29 cellular contexts compared by ENCODE assay signal in the genomic region with DNA sequence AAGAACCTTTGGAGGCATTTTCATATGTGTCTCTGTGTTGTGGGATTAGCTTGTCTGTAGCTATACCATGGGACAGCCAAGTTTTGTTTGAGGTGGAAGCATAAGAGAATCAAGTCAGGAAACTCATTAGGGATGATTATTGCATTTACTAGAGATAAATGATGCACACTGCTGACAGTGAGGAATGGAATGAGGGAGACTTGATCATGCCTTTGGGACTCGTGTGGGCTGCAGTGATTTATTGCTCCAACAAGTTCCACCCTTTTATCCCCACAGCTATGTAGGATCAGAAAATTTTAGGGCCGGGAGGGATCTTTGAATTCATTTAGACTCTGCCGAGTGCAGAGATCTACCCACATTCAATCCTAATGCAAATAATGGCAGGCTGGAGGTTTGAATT. TPM values are rescaled to one million over a fixed set of nuclear protein-coding genes. Genes with fewer than 3 reads are reported as not detected.
"Had no signal": no experiment of that assay in that cellular context is flagged by ENCODE, and none has a peak within 500 bp of the region (broad histone marks: within the 10 kb centered on the region; RNA-seq: fewer than 3 reads in every experiment).

No MANE protein-coding gene starts in this region.

- H2AFZ ChIP-seq: hepatocyte had no signal

- H3K36me3 Mint-ChIP-seq: activated naive CD4-positive, alpha-beta T cell treated with anti-CD3 and anti-CD28 coated beads, Interleukin-2, amount 10 ng/mL, durations not matched to agents 7 days and 5 days; activated naive CD8-positive, alpha-beta T cell treated with anti-CD3 and anti-CD28 coated beads, Interleukin-2, amount 10 ng/mL, durations not matched to agents 7 days and 5 days; stimulated activated effector memory CD8-positive, alpha-beta T cell treated with anti-CD3 and anti-CD28 coated beads, Interleukin-12 subunit alpha, Interleukin-12 subunit beta, amount 100 ng/mL, for 72 hours had no signal

- H3K4me1 ChIP-seq: right lobe of liver had no signal

- ATAC-seq: esophagus mucosa; gastroesophageal sphincter; mucosa of descending colon; natural killer cell treated with Interleukin-12 subunit alpha and Interleukin-12 subunit beta and Interleukin-15 and Interleukin-18, amount 100 ng/mL, for 72 hours; right lobe of liver; stimulated activated effector memory CD8-positive, alpha-beta T cell treated with anti-CD3 and anti-CD28 coated beads, Interleukin-12 subunit alpha, Interleukin-12 subunit beta, amount 100 ng/mL, for 72 hours; T-helper 17 cell; WTC11 had no signal

- H3K4me2 ChIP-seq: hepatocyte had no signal

- H3K27ac Mint-ChIP-seq: activated CD4-positive, alpha-beta memory T cell treated with anti-CD3 and anti-CD28 coated beads, Interleukin-2, amount 10 ng/mL, durations not matched to agents 7 days and 5 days; activated CD4-positive, alpha-beta T cell treated with anti-CD3 and anti-CD28 coated beads, Interleukin-2, amount 10 ng/mL, durations not matched to agents 7 days and 5 days; activated naive CD4-positive, alpha-beta T cell treated with anti-CD3 and anti-CD28 coated beads, Interleukin-2, amount 10 ng/mL, durations not matched to agents 7 days and 5 days; activated naive CD8-positive, alpha-beta T cell treated with anti-CD3 and anti-CD28 coated beads, Interleukin-2, amount 10 ng/mL, durations not matched to agents 7 days and 5 days; activated T-cell treated with anti-CD3 and anti-CD28 coated beads, Interleukin-2, amount 50 U/mL, for 24 hours; natural killer cell treated with Interleukin-12 subunit alpha and Interleukin-12 subunit beta and Interleukin-15 and Interleukin-18, amount 100 ng/mL, for 72 hours; stimulated activated effector memory CD8-positive, alpha-beta T cell treated with anti-CD3 and anti-CD28 coated beads, Interleukin-12 subunit alpha, Interleukin-12 subunit beta, amount 100 ng/mL, for 72 hours; stimulated activated naive CD8-positive, alpha-beta T cell treated with anti-CD3 and anti-CD28 coated beads, Interleukin-15, Interleukin-2, amounts not matched to agents 100 ng/mL and 50 ng/mL, for 24 hours; T-helper 17 cell; WTC11 had no signal

- H3K4me1 Mint-ChIP-seq: activated CD4-positive, alpha-beta memory T cell treated with anti-CD3 and anti-CD28 coated beads, Interleukin-2, amount 10 ng/mL, durations not matched to agents 7 days and 5 days; activated CD4-positive, alpha-beta T cell treated with anti-CD3 and anti-CD28 coated beads, Interleukin-2, amount 10 ng/mL, durations not matched to agents 7 days and 5 days; activated naive CD4-positive, alpha-beta T cell treated with anti-CD3 and anti-CD28 coated beads, Interleukin-2, amount 10 ng/mL, durations not matched to agents 7 days and 5 days; activated naive CD8-positive, alpha-beta T cell treated with anti-CD3 and anti-CD28 coated beads, Interleukin-2, amount 10 ng/mL, durations not matched to agents 7 days and 5 days; stimulated activated effector memory CD8-positive, alpha-beta T cell treated with anti-CD3 and anti-CD28 coated beads, Interleukin-12 subunit alpha, Interleukin-12 subunit beta, amount 100 ng/mL, for 72 hours; T-helper 17 cell had no signal

- H3K4me3 Mint-ChIP-seq: activated CD4-positive, alpha-beta memory T cell treated with anti-CD3 and anti-CD28 coated beads, Interleukin-2, amount 10 ng/mL, durations not matched to agents 7 days and 5 days; activated CD4-positive, alpha-beta T cell treated with anti-CD3 and anti-CD28 coated beads, Interleukin-2, amount 10 ng/mL, durations not matched to agents 7 days and 5 days; activated naive CD4-positive, alpha-beta T cell treated with anti-CD3 and anti-CD28 coated beads, Interleukin-2, amount 10 ng/mL, durations not matched to agents 7 days and 5 days; activated naive CD8-positive, alpha-beta T cell treated with anti-CD3 and anti-CD28 coated beads, Interleukin-2, amount 10 ng/mL, durations not matched to agents 7 days and 5 days; activated T-cell treated with anti-CD3 and anti-CD28 coated beads, Interleukin-2, amount 50 U/mL, for 24 hours; natural killer cell treated with Interleukin-12 subunit alpha and Interleukin-12 subunit beta and Interleukin-15 and Interleukin-18, amount 100 ng/mL, for 72 hours; stimulated activated effector memory CD8-positive, alpha-beta T cell treated with anti-CD3 and anti-CD28 coated beads, Interleukin-12 subunit alpha, Interleukin-12 subunit beta, amount 100 ng/mL, for 72 hours; stimulated activated naive CD8-positive, alpha-beta T cell treated with anti-CD3 and anti-CD28 coated beads, Interleukin-15, Interleukin-2, amounts not matched to agents 100 ng/mL and 50 ng/mL, for 24 hours; T-helper 17 cell; WTC11 had no signal

- DNase-seq: activated CD4-positive, alpha-beta memory T cell treated with anti-CD3 and anti-CD28 coated beads, Interleukin-2, amount 10 ng/mL, durations not matched to agents 7 days and 5 days; activated CD4-positive, alpha-beta T cell treated with anti-CD3 and anti-CD28 coated beads for 1 hour; activated CD4-positive, alpha-beta T cell treated with anti-CD3 and anti-CD28 coated beads, Interleukin-2, amount 10 ng/mL, durations not matched to agents 7 days and 5 days; activated CD8-positive, alpha-beta memory T cell treated with anti-CD3 and anti-CD28 coated beads, Interleukin-2, amount 50 U/mL, for 48 hours; activated gamma-delta T cell; activated naive CD4-positive, alpha-beta T cell treated with anti-CD3 and anti-CD28 coated beads, Interleukin-2, amount 10 ng/mL, durations not matched to agents 7 days and 5 days; activated naive CD8-positive, alpha-beta T cell treated with anti-CD3 and anti-CD28 coated beads, Interleukin-2, amount 10 ng/mL, durations not matched to agents 7 days and 5 days; activated T-cell treated with anti-CD3 and anti-CD28 coated beads, Interleukin-2, amount 50 U/mL, for 24 hours; amniotic stem cell; brain microvascular endothelial cell; caudate nucleus; islet precursor cell; left ventricle myocardium inferior; mucosa of descending colon; right lobe of liver; small intestine; stimulated activated CD4-positive, alpha-beta T cell treated with anti-CD3 and anti-CD28 coated beads, Interleukin-4, amount 100 ng/mL, for 24 hours; T-helper 17 cell; trophoblast cell had no signal

- H3K4me3 ChIP-seq: gastroesophageal sphincter, hepatocyte, left ventricle myocardium inferior, lung, mucosa of descending colon, right lobe of liver, thoracic aorta had no signal

- H3K27ac ChIP-seq: brain microvascular endothelial cell, gastroesophageal sphincter, hepatocyte, left ventricle myocardium inferior, right lobe of liver, thoracic aorta had no signal

- H3K36me3 ChIP-seq: brain microvascular endothelial cell, gastroesophageal sphincter, left ventricle myocardium inferior, right lobe of liver, thoracic aorta had no signal

- H3K79me2 ChIP-seq: hepatocyte had no signal

- H3K9me3 ChIP-seq: gastroesophageal sphincter, left ventricle myocardium inferior, right lobe of liver, thoracic aorta had no signal

- H3K27me3 ChIP-seq: brain microvascular endothelial cell, gastroesophageal sphincter, hepatocyte, right lobe of liver had no signal

- H3K27me3 Mint-ChIP-seq: activated CD4-positive, alpha-beta memory T cell treated with anti-CD3 and anti-CD28 coated beads, Interleukin-2, amount 10 ng/mL, durations not matched to agents 7 days and 5 days; activated CD4-positive, alpha-beta T cell treated with anti-CD3 and anti-CD28 coated beads, Interleukin-2, amount 10 ng/mL, durations not matched to agents 7 days and 5 days; activated naive CD4-positive, alpha-beta T cell treated with anti-CD3 and anti-CD28 coated beads, Interleukin-2, amount 10 ng/mL, durations not matched to agents 7 days and 5 days; activated naive CD8-positive, alpha-beta T cell treated with anti-CD3 and anti-CD28 coated beads, Interleukin-2, amount 10 ng/mL, durations not matched to agents 7 days and 5 days; activated T-cell treated with anti-CD3 and anti-CD28 coated beads, Interleukin-2, amount 50 U/mL, for 24 hours; natural killer cell treated with Interleukin-12 subunit alpha and Interleukin-12 subunit beta and Interleukin-15 and Interleukin-18, amount 100 ng/mL, for 72 hours; stimulated activated naive CD8-positive, alpha-beta T cell treated with anti-CD3 and anti-CD28 coated beads, Interleukin-15, Interleukin-2, amounts not matched to agents 100 ng/mL and 50 ng/mL, for 24 hours; T-helper 17 cell had no signal

RNA-seq across cellular contexts. Expression of gene ZNF385D, which starts 16.3 kb away (rescaled TPM):
- total RNA-seq: activated CD4-positive, alpha-beta memory T cell treated with anti-CD3 and anti-CD28 coated beads, Interleukin-2, amount 10 ng/mL, durations not matched to agents 7 days and 5 days; activated CD4-positive, alpha-beta T cell treated with anti-CD3 and anti-CD28 coated beads, Interleukin-2, amount 10 ng/mL, durations not matched to agents 7 days and 5 days; activated naive CD8-positive, alpha-beta T cell treated with anti-CD3 and anti-CD28 coated beads, Interleukin-2, amount 10 ng/mL, durations not matched to agents 7 days and 5 days; endothelial cell of umbilical vein; natural killer cell treated with Interleukin-12 subunit alpha and Interleukin-12 subunit beta and Interleukin-15 and Interleukin-18, amount 100 ng/mL, for 72 hours had no signal
- polyA plus RNA-seq: endothelial cell of umbilical vein had no signal
